15 cellular contexts compared by ENCODE assay signal in the genomic region with DNA sequence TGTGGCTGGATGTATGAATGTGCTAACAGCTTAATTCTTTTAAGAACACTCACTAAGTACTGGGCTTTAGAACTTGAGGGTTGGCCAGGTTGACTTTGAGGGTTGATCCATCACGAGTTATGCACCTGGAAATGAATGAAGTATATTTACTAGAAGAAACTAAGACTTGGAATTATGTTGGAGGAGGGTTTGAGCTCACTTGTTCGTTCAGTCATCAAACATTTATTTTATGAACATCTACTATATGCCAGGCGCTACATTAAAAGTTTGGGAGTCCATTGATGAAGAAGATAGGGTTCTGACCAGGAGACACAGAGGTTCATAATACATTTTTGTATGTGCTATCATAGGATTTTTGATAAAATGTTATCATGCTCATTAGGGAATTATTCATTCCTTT.
"Had no signal": no experiment of that assay in that cellular context is flagged by ENCODE, and none has a peak within 500 bp of the region (broad histone marks: within the 10 kb centered on the region; RNA-seq: fewer than 3 reads in every experiment).

No MANE protein-coding gene starts in this region.

- H3K9me3 ChIP-seq: neutrophil, sigmoid colon, thoracic aorta had no signal

- ATAC-seq: activated CD4-positive, CD25-positive, alpha-beta regulatory T cell treated with anti-CD3 and anti-CD28 coated beads, Interleukin-2, amount 50 U/mL, for 24 hours; left ventricle myocardium superior; stimulated activated naive CD8-positive, alpha-beta T cell treated with anti-CD3 and anti-CD28 coated beads, Interleukin-15, amount 100 ng/mL, for 72 hours had no signal

- H3K27me3 ChIP-seq: sigmoid colon had no signal

- H3K27ac Mint-ChIP-seq: activated naive CD8-positive, alpha-beta T cell; stimulated activated naive CD8-positive, alpha-beta T cell treated with anti-CD3 and anti-CD28 coated beads, Interleukin-15, amount 100 ng/mL, for 72 hours; T-helper 2 cell treated with Interferon-gamma antibody and Interleukin-4, amounts not matched to agents 5 μg/mL and 100 μg/mL, for 36 hours had no signal

- H3K4me3 ChIP-seq: cardiac muscle cell, sigmoid colon, thoracic aorta had no signal

- H3K27ac ChIP-seq: cardiac muscle cell, neutrophil had no signal

- H3K36me3 ChIP-seq: cardiac muscle cell, neutrophil had no signal

- H3K4me3 Mint-ChIP-seq: activated naive CD8-positive, alpha-beta T cell; stimulated activated naive CD8-positive, alpha-beta T cell treated with anti-CD3 and anti-CD28 coated beads, Interleukin-15, amount 100 ng/mL, for 72 hours; T-helper 2 cell treated with Interferon-gamma antibody and Interleukin-4, amounts not matched to agents 5 μg/mL and 100 μg/mL, for 36 hours had no signal

- DNase-seq: activated CD4-positive, alpha-beta T cell treated with anti-CD3 and anti-CD28 coated beads, Interleukin-2, amount 50 U/mL, for 4 hours; activated gamma-delta T cell; activated T-cell treated with anti-CD3 and anti-CD28 coated beads, Interleukin-2, amount 50 U/mL, for 1 hour; anterior cingulate cortex; left ventricle myocardium superior; sigmoid colon; stimulated activated CD4-positive, alpha-beta T cell treated with anti-CD3 and anti-CD28 coated beads, Interleukin-12 subunit alpha, Interleukin-12 subunit beta, amount 100 ng/mL, for 4 hours; stimulated activated CD4-positive, alpha-beta T cell treated with anti-CD3 and anti-CD28 coated beads, Interleukin-2, amount 100 ng/mL, for 48 hours; stimulated activated naive CD8-positive, alpha-beta T cell treated with anti-CD3 and anti-CD28 coated beads, Interleukin-15, amount 100 ng/mL, for 72 hours had no signal

- H3K9me3 Mint-ChIP-seq: stimulated activated naive CD8-positive, alpha-beta T cell treated with anti-CD3 and anti-CD28 coated beads, Interleukin-15, amount 100 ng/mL, for 72 hours; T-helper 2 cell treated with Interferon-gamma antibody and Interleukin-4, amounts not matched to agents 5 μg/mL and 100 μg/mL, for 36 hours had no signal
